18 cellular contexts compared by ENCODE assay signal in genomic region chr14:49993565-49993964, GRCh38.
A peak's percentile ranks its signal among the peaks of the same experiment; 100 is the strongest.
DNase-seq lines count a peak whose midpoint lies in the region; ATAC-seq, FAIRE-seq and TF ChIP-seq lines count a peak whose summit lies in the region.
"Had no signal": no experiment of that assay in that cellular context is flagged by ENCODE, and none has a peak within 500 bp of the region (broad histone marks: within the 10 kb centered on the region; RNA-seq: fewer than 3 reads in every experiment).

No MANE protein-coding gene starts in this region.

- FAIRE-seq in A549 (lab: Jason Lieb, UNC), result no peak

- H2BK12ac ChIP-seq in trophoblast cell (ENCODE audit: low read length), result peak overlapping the region; percentile 81

- H3K23ac ChIP-seq in trophoblast cell (ENCODE audit: low read length), result no peak overlapping the region

- no peak overlapping the region for H3K9ac ChIP-seq in trophoblast cell (ENCODE audit: low read length)

- H3K9me3 ChIP-seq in A549 (no peaks in the 10 kb centered on the region), trophoblast cell (ENCODE audit: insufficient read depth, low read depth, low read length) (no peaks in the 10 kb centered on the region), hepatocyte (ENCODE audit: low read depth) (no peaks in the 10 kb centered on the region)
- H3K9me3 ChIP-seq: HAP-1 had no signal

- H3K27me3 Mint-ChIP-seq in activated CD4-positive, alpha-beta T cell treated with anti-CD3 and anti-CD28 coated beads for 36 hours, result no peaks in the 10 kb centered on the region
- H3K27me3 Mint-ChIP-seq in activated T-helper 17 cell treated with anti-CD3 and anti-CD28 coated beads, Interleukin-2, amount 50 U/mL, for 72 hours, result no peaks in the 10 kb centered on the region

- H4K91ac ChIP-seq in trophoblast cell (ENCODE audit: low read depth, low read length), result peak overlapping the region; percentile 21

- no peak for TF ChIP-seq CTCF in A549 (IDR thresholded peaks at IDR 0.05)
- no peak for TF ChIP-seq CTCF in hepatocyte (IDR thresholded peaks at IDR 0.05; ENCODE audit: poor library complexity)

- WGBS in A549 (ENCODE audit: missing lambda C conversion rate), result 86% methylated on average over 9 of the region's 9 CpGs
- no CpG with 5 or more reads among the region's 9 CpGs for WGBS in trophoblast cell (ENCODE audit: extremely low coverage, insufficient coverage, insufficient read length)
- WGBS in hepatocyte (ENCODE audit: low lambda C conversion rate, missing lambda C conversion rate), result 94% methylated on average over 9 of the region's 9 CpGs

- no peak overlapping the region for H4K12ac ChIP-seq in trophoblast cell (ENCODE audit: low read depth, low read length)

- H2AFZ ChIP-seq in trophoblast cell (ENCODE audit: insufficient read depth, low read length, poor library complexity), result no peak overlapping the region
- H2AFZ ChIP-seq in hepatocyte, result no peak overlapping the region

- no peaks in the 10 kb centered on the region for H3K36me3 ChIP-seq in trophoblast cell (ENCODE audit: control insufficient read depth in 1 of 2, insufficient read depth in 2 of 2, low read length in 2 of 2)
- no peaks in the 10 kb centered on the region for H3K36me3 ChIP-seq in hepatocyte (replicated peaks; ENCODE audit: insufficient read depth, low read depth)
- H3K36me3 ChIP-seq: HAP-1 had no signal

- peaks cover 44% of the 10 kb centered on the region for H3K4me1 Mint-ChIP-seq in activated CD4-positive, alpha-beta T cell treated with anti-CD3 and anti-CD28 coated beads for 36 hours
- peaks cover 23% of the 10 kb centered on the region for H3K4me1 Mint-ChIP-seq in activated T-helper 17 cell treated with anti-CD3 and anti-CD28 coated beads, Interleukin-2, amount 50 U/mL, for 72 hours

- no peak overlapping the region for H3K4me3 ChIP-seq in A549
- H3K4me3 ChIP-seq in trophoblast cell (ENCODE audit: low read depth, low read length), result no peak overlapping the region
- no peak overlapping the region for H3K4me3 ChIP-seq in hepatocyte
- H3K4me3 ChIP-seq: HAP-1 had no signal

- H3K4me1 ChIP-seq in A549, result peaks cover 49% of the 10 kb centered on the region
- H3K4me1 ChIP-seq in trophoblast cell (ENCODE audit: control insufficient read depth in 1 of 2, insufficient read depth in 2 of 2, low read length in 2 of 2), result peaks cover 17 to 18% of the 10 kb centered on the region in 2 experiments
- H3K4me1 ChIP-seq in hepatocyte (ENCODE audit: insufficient read depth), result peaks cover 6% of the 10 kb centered on the region

- no peak overlapping the region for H3K4me3 Mint-ChIP-seq in activated CD4-positive, alpha-beta T cell treated with anti-CD3 and anti-CD28 coated beads for 36 hours
- H3K4me3 Mint-ChIP-seq in activated T-helper 17 cell treated with anti-CD3 and anti-CD28 coated beads, Interleukin-2, amount 50 U/mL, for 72 hours, result peak overlapping the region; percentile 84

- H3K14ac ChIP-seq in trophoblast cell (ENCODE audit: low read length), result no peak overlapping the region

- H3K18ac ChIP-seq in trophoblast cell (ENCODE audit: low read length), result no peak overlapping the region

- peak overlapping the region; percentile 73 for H2AK5ac ChIP-seq in trophoblast cell (ENCODE audit: low read length)

- H2BK5ac ChIP-seq in trophoblast cell (ENCODE audit: low read depth, low read length, poor library complexity), result no peak overlapping the region

- no peak for TF ChIP-seq POLR2A in A549 (IDR thresholded peaks at IDR 0.05; ENCODE audit: low read length)

- ATAC-seq in activated CD4-positive, alpha-beta T cell treated with anti-CD3 and anti-CD28 coated beads for 36 hours, result no peak
- ATAC-seq in A549 (no peak), GM19455 (IDR thresholded peaks at IDR 0.05; ENCODE audit: unreplicated experiment) (no peak)
- ATAC-seq in activated T-helper 17 cell treated with anti-CD3 and anti-CD28 coated beads, Interleukin-2, amount 50 U/mL, for 72 hours (replicated peaks), result no peak

- no peaks in the 10 kb centered on the region for H3K9me2 ChIP-seq in hepatocyte (replicated peaks; ENCODE audit: insufficient read depth)

- peaks cover 10% of the 10 kb centered on the region for H3K36me3 Mint-ChIP-seq in activated CD4-positive, alpha-beta T cell treated with anti-CD3 and anti-CD28 coated beads for 36 hours (ENCODE audit: low read depth)
- peaks cover 23% of the 10 kb centered on the region for H3K36me3 Mint-ChIP-seq in activated T-helper 17 cell treated with anti-CD3 and anti-CD28 coated beads, Interleukin-2, amount 50 U/mL, for 72 hours (ENCODE audit: low read depth)

- no peak overlapping the region for H3K4ac ChIP-seq in trophoblast cell (ENCODE audit: low read depth, low read length)

- H3K4me2 ChIP-seq in A549, result peak overlapping the region; percentile 57
- no peak overlapping the region for H3K4me2 ChIP-seq in trophoblast cell (ENCODE audit: low read length)
- no peak overlapping the region for H3K4me2 ChIP-seq in hepatocyte

- H2BK120ac ChIP-seq in trophoblast cell (ENCODE audit: insufficient read depth, low read length, poor library complexity), result peak overlapping the region; percentile 64

- H3K27ac ChIP-seq in A549, result peak overlapping the region; percentile 69 to 80
- no peak overlapping the region for H3K27ac ChIP-seq in trophoblast cell (ENCODE audit: low read depth, low read length)
- H3K27ac ChIP-seq in hepatocyte, result no peak overlapping the region
- H3K27ac ChIP-seq: 22Rv1, C4-2B had no signal

- POLR2A ChIA-PET in activated CD4-positive, alpha-beta T cell treated with anti-CD3 and anti-CD28 coated beads for 36 hours (lab: Charles Lee), result interaction anchor here (0.6 to 1.3 kb wide), 5 partner anchors 22 to 130 kb away, joined by 3 to 6 read pairs (median 3); no protein-coding TSS in a partner anchor
- POLR2A ChIA-PET in A549 (lab: Yijun Ruan, JAX), result interaction anchor here (0.7 to 1.1 kb wide), 2 partner anchors 27 to 101 kb away, joined by 3 read pairs; partner anchors contain the start of gene ARF6

- H4K20me1 ChIP-seq in hepatocyte (ENCODE audit: insufficient read depth, poor library complexity, severe bottlenecking), result no peaks in the 10 kb centered on the region

- CTCF ChIA-PET in activated CD4-positive, alpha-beta T cell treated with anti-CD3 and anti-CD28 coated beads for 36 hours (lab: Charles Lee), result interaction anchor here (0.6 to 1.6 kb wide), 10 partner anchors 8 to 257 kb away, joined by 3 to 10 read pairs (median 3); no protein-coding TSS in a partner anchor
- CTCF ChIA-PET in A549 (lab: Yijun Ruan, JAX), result interaction anchor here (1.3 to 2.7 kb wide), 5 partner anchors 31 to 131 kb away, joined by 4 to 11 read pairs (median 7); no protein-coding TSS in a partner anchor

- peaks cover 29% of the 10 kb centered on the region for H3K79me1 ChIP-seq in trophoblast cell (ENCODE audit: low read length)

- TF ChIP-seq EP300 in A549 (IDR thresholded peaks at IDR 0.05), result no peak

- no peak for DNase-seq in activated CD4-positive, alpha-beta T cell treated with anti-CD3 and anti-CD28 coated beads for 36 hours
- no peak for DNase-seq in activated CD4-positive, alpha-beta T cell treated with anti-CD3 and anti-CD28 coated beads for 1 hour
- DNase-seq in A549 (ENCODE audit: low read depth in 1 of 2, low spot score in 1 of 2) (no peak), trophoblast cell (no peak), NCI-H2081 treated with DMSO at 0.1 percent for 48 hours (lab: John Stamatoyannopoulos, UW) (no peak), hepatocyte (ENCODE audit: low spot score) (no peak)
- DNase-seq: COR-L47, DMS153, Kasumi-1, NCI-H1105 treated with DMSO at 0.1 percent for 48 hours, NCI-H187 treated with DMSO at 0.1 percent for 48 hours, NCI-H510A, NCI-H82 had no signal

- peaks cover 2% of the 10 kb centered on the region for H3K79me2 ChIP-seq in trophoblast cell (ENCODE audit: control insufficient read depth, insufficient read depth, low read length, poor library complexity)
- no peaks in the 10 kb centered on the region for H3K79me2 ChIP-seq in hepatocyte

- H4K8ac ChIP-seq in trophoblast cell (ENCODE audit: low read depth, low read length), result peak overlapping the region; percentile 30

- intact Hi-C loops in activated CD4-positive, alpha-beta T cell treated with anti-CD3 and anti-CD28 coated beads for 36 hours (cut with DNase I, micrococcal nuclease), result no loop called here

- no peaks in the 10 kb centered on the region for H3K9me3 Mint-ChIP-seq in activated CD4-positive, alpha-beta T cell treated with anti-CD3 and anti-CD28 coated beads for 36 hours (ENCODE audit: low read depth)
- H3K9me3 Mint-ChIP-seq in activated T-helper 17 cell treated with anti-CD3 and anti-CD28 coated beads, Interleukin-2, amount 50 U/mL, for 72 hours, result no peaks in the 10 kb centered on the region

- TF ChIP-seq RAD21 in A549 (conservative IDR thresholded peaks at IDR 0.05 in 1 of 2, IDR thresholded peaks at IDR 0.05 in 1 of 2), result no peak

- peak overlapping the region; percentile 55 for H3K27ac Mint-ChIP-seq in activated CD4-positive, alpha-beta T cell treated with anti-CD3 and anti-CD28 coated beads for 36 hours
- peak overlapping the region; percentile 99 for H3K27ac Mint-ChIP-seq in activated T-helper 17 cell treated with anti-CD3 and anti-CD28 coated beads, Interleukin-2, amount 50 U/mL, for 72 hours

- no peaks in the 10 kb centered on the region for H3K27me3 ChIP-seq in trophoblast cell (ENCODE audit: insufficient read depth, low read length)
- H3K27me3 ChIP-seq in hepatocyte, result no peaks in the 10 kb centered on the region

TF ChIP-seq in A549, 52 proteins besides CTCF, POLR2A, EP300 and RAD21:
- TF ChIP-seq MAFK (IDR thresholded peaks at IDR 0.05; ENCODE audit: partially characterized antibody) (no peak), RARB (CRISPR knock-in tag; IDR thresholded peaks at IDR 0.05) (no peak), JUNB (IDR thresholded peaks at IDR 0.05) (no peak), KDM1A (IDR thresholded peaks at IDR 0.05; ENCODE audit: low read depth) (no peak), JUN (IDR thresholded peaks at IDR 0.05) (no peak), NR3C1 (IDR thresholded peaks at IDR 0.05) (no peak), ELK1 (IDR thresholded peaks at IDR 0.05; ENCODE audit: low read depth, low read length) (no peak)
- TF ChIP-seq, protein P1, sequence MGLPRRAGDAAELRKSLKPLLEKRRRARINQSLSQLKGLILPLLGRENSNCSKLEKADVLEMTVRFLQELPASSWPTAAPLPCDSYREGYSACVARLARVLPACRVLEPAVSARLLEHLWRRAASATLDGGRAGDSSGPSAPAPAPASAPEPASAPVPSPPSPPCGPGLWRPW (IDR thresholded peaks at IDR 0.05), result no peak

Comparison
In these comparisons a context has a peak if more than half of its experiments do, and no peak if none do; other contexts are left out.
1. H3K27ac ChIP-seq: peak in A549 (2 of 2); none in trophoblast cell (single experiment) and hepatocyte (single experiment).